ENCODE assay signal across 12 cellular contexts in genomic region chr2:42045956-42046748, GRCh38. TPM values are rescaled to one million over a fixed set of nuclear protein-coding genes. Genes with fewer than 3 reads are reported as not detected.
DNase-seq lines count a peak whose midpoint lies in the region; ATAC-seq, FAIRE-seq and TF ChIP-seq lines count a peak whose summit lies in the region.
"Had no signal": no experiment of that assay in that cellular context is flagged by ENCODE, and none has a peak within 500 bp of the region (broad histone marks: within the 10 kb centered on the region; RNA-seq: fewer than 3 reads in every experiment).

No MANE protein-coding gene starts in this region.

- H3K27me3 ChIP-seq in CD4-positive, alpha-beta T cell (ENCODE audit: control insufficient read depth, insufficient read depth, low read length): peaks cover 66% of the 10 kb centered on the region
- H3K27me3 ChIP-seq: MG63 had no signal

- H3K36me3 Mint-ChIP-seq in CD4-positive, alpha-beta T cell (ENCODE audit: low read depth): no peaks in the 10 kb centered on the region
- H3K36me3 Mint-ChIP-seq in central memory CD8-positive, alpha-beta T cell (ENCODE audit: insufficient read depth): peaks cover 1% of the 10 kb centered on the region
- H3K36me3 Mint-ChIP-seq in nephron (ENCODE audit: low read depth): peaks cover 10% of the 10 kb centered on the region

- peaks cover 9 to 10% of the 10 kb centered on the region in 2 donors for H3K4me1 ChIP-seq in kidney (ENCODE audit: control insufficient read depth in 1 of 2, insufficient read depth in 1 of 2, low read depth in 1 of 2, low read length in 2 of 2)

- no peak overlapping the region for H3K27ac Mint-ChIP-seq in CD4-positive, alpha-beta T cell
- no peak overlapping the region for H3K27ac Mint-ChIP-seq in central memory CD8-positive, alpha-beta T cell (ENCODE audit: low read depth)
- peak overlapping the region; percentile 99 to 100 (median 99) for H3K27ac Mint-ChIP-seq in nephron

- no peak for ATAC-seq in CD4-positive, alpha-beta T cell (ENCODE audit: poor library complexity)
- ATAC-seq in central memory CD8-positive, alpha-beta T cell (replicated peaks; ENCODE audit: extremely low read depth, poor library complexity, severe bottlenecking): no peak
- ATAC-seq: HCT116 had no signal

- no peak for DNase-seq in CD4-positive, alpha-beta T cell
- DNase-seq in NCI-H1694 (lab: John Stamatoyannopoulos, UW) (peak; percentile 73), DMS114 treated with DMSO at 0.1 percent for 48 hours (lab: John Stamatoyannopoulos, UW; ENCODE audit: unreplicated experiment) (no peak), GM12891 (ENCODE audit: insufficient read length, low spot score) (no peak), kidney (no peak), HTR-8/SVneo (ENCODE audit: insufficient read length, low spot score) (no peak)
- no peak for DNase-seq in central memory CD8-positive, alpha-beta T cell (ENCODE audit: low spot score in 2 of 2)
- DNase-seq: activated CD4-positive, CD25-positive, alpha-beta regulatory T cell treated with anti-CD3 and anti-CD28 coated beads, Interleukin-2, amount 50 U/mL, for 72 hours; GF-D8; MG63 had no signal

- TF ChIP-seq POLR2A in GM12891 (IDR thresholded peaks at IDR 0.05; ENCODE audit: low read depth, low read length): no peak

- H3K27me3 Mint-ChIP-seq in CD4-positive, alpha-beta T cell: peaks cover 86% of the 10 kb centered on the region
- H3K27me3 Mint-ChIP-seq in central memory CD8-positive, alpha-beta T cell: peaks cover 80% of the 10 kb centered on the region
- H3K27me3 Mint-ChIP-seq in nephron (ENCODE audit: low read depth): peaks cover 9% of the 10 kb centered on the region

- FAIRE-seq in GM12891 (lab: Jason Lieb, UNC) (no peak), kidney (lab: Jason Lieb, UNC) (no peak), HTR-8/SVneo (lab: Jason Lieb, UNC) (no peak)

- no peak for TF ChIP-seq CTCF in CD4-positive, alpha-beta T cell (IDR thresholded peaks at IDR 0.05)
- TF ChIP-seq CTCF in nephron (IDR thresholded peaks at IDR 0.05; ENCODE audit: unreplicated experiment in 3 of 3) (no peak), kidney (IDR thresholded peaks at IDR 0.05; ENCODE audit: borderline replicate concordance, extremely low read depth, insufficient read depth) (no peak)

- intact Hi-C loops in CD4-positive, alpha-beta T cell (cut with DNase I, micrococcal nuclease): no loop called here
- intact Hi-C loops in kidney (cut with DNase I): no loop called here

- H3K36me3 ChIP-seq in kidney (ENCODE audit: control insufficient read depth in 1 of 2, insufficient read depth in 2 of 2, low read length in 2 of 2): no peaks in the 10 kb centered on the region

- peaks cover 5% of the 10 kb centered on the region for H3K4me1 Mint-ChIP-seq in CD4-positive, alpha-beta T cell (ENCODE audit: low read depth)
- H3K4me1 Mint-ChIP-seq in central memory CD8-positive, alpha-beta T cell: no peaks in the 10 kb centered on the region
- peaks cover 50% of the 10 kb centered on the region for H3K4me1 Mint-ChIP-seq in nephron

- no peak overlapping the region for H3K9ac ChIP-seq in kidney (ENCODE audit: low read length in 2 of 2)

- H3K9me3 Mint-ChIP-seq in CD4-positive, alpha-beta T cell: no peaks in the 10 kb centered on the region
- H3K9me3 Mint-ChIP-seq in central memory CD8-positive, alpha-beta T cell: no peaks in the 10 kb centered on the region
- no peaks in the 10 kb centered on the region for H3K9me3 Mint-ChIP-seq in nephron

- CTCF ChIA-PET in CD4-positive, alpha-beta T cell (lab: Charles Lee): no interaction called here

- H3K9me3 ChIP-seq in CD4-positive, alpha-beta T cell (ENCODE audit: control insufficient read depth, low read length): no peaks in the 10 kb centered on the region
- H3K9me3 ChIP-seq in kidney (ENCODE audit: control insufficient read depth in 1 of 2, low read length in 2 of 2): no peaks in the 10 kb centered on the region
- H3K9me3 ChIP-seq: MG63 had no signal

- POLR2A ChIA-PET in CD4-positive, alpha-beta T cell (lab: Charles Lee): no interaction called here

- H3K4me3 ChIP-seq in kidney (ENCODE audit: low read length in 2 of 2): no peak overlapping the region

- no peak overlapping the region for H3K27ac ChIP-seq in CD4-positive, alpha-beta T cell (ENCODE audit: low read depth, low read length)
- H3K27ac ChIP-seq in kidney (ENCODE audit: low read depth in 2 of 2, low read length in 2 of 2): no peak overlapping the region

- H3K4me3 Mint-ChIP-seq in CD4-positive, alpha-beta T cell: peak overlapping the region; percentile 60
- peak overlapping the region; percentile 73 for H3K4me3 Mint-ChIP-seq in central memory CD8-positive, alpha-beta T cell
- peak overlapping the region; percentile 94 to 99 (median 97) for H3K4me3 Mint-ChIP-seq in nephron

TF ChIP-seq in GM12891, 5 proteins besides CTCF, POLR2A, EP300 and RAD21:
- TF ChIP-seq POU2F2 (IDR thresholded peaks at IDR 0.05; ENCODE audit: low read depth, low read length) (no peak), POLR2AphosphoS5 (IDR thresholded peaks at IDR 0.05; ENCODE audit: low read depth, low read length) (no peak), PAX5 (IDR thresholded peaks at IDR 0.05; ENCODE audit: insufficient read depth, low read length, severe bottlenecking) (no peak)
TF ChIP-seq in GM12891: peak in this region for 0.

RNA-seq across cellular contexts. Expression of gene PKDCC, which starts 1.7 kb away (rescaled TPM):
- not detected for total RNA-seq in CD4-positive, alpha-beta T cell
- 1.3 TPM for polyA plus RNA-seq in GM12891 (2012; ENCODE audit: low read depth, missing spikeins)
- total RNA-seq in kidney: 52.2 TPM
- 28.1 TPM for polyA plus RNA-seq in kidney (ENCODE audit: insufficient read depth, low read depth, low replicate concordance)

Comparison
In these comparisons a context has a peak if more than half of its experiments do, and no peak if none do; other contexts are left out.
1. H3K27ac Mint-ChIP-seq: peak in nephron (3 of 3); none in CD4-positive, alpha-beta T cell (single experiment) and central memory CD8-positive, alpha-beta T cell (single experiment).
2. RNA of gene PKDCC, which starts 1.7 kb away (total RNA-seq): 52.2 TPM in kidney (single experiment); not detected in CD4-positive, alpha-beta T cell; every median in the first group is over 10 times any median in the second.
3. Peak in every context shown above with its lines, with median percentiles within 50 percentile points of each other: H3K4me3 Mint-ChIP-seq.